In the genomic region with DNA sequence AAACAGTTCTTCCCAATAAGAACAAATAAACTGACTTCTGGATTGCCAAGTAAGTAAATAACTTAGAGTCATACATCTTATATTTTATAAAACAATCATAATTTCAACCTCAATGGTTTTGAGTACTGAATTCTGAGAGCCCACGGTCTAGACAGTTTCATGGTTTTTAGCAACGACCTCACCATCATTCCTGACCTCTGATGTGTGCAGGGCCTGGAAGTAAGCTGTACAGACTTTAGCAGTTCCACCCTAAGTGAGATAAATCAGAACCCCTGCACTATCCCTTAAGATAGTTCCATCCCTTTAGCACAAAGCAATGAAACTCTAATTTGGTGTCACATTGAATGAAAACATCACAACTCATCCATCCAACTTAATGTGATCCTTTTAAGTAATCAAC, we compare ENCODE assay signal across 26 cellular contexts.
"Had no signal": no experiment of that assay in that cellular context is flagged by ENCODE, and none has a peak within 500 bp of the region (broad histone marks: within the 10 kb centered on the region; RNA-seq: fewer than 3 reads in every experiment).

No MANE protein-coding gene starts in this region.

- H3K36me3 ChIP-seq: neural progenitor cell, uterus had no signal

- H3K4me3 Mint-ChIP-seq: activated CD4-positive, alpha-beta memory T cell treated with anti-CD3 and anti-CD28 coated beads for 36 hours; activated CD4-positive, alpha-beta T cell treated with anti-CD3 and anti-CD28 coated beads, Interleukin-2, amount 10 ng/mL, durations not matched to agents 24 days and 14 days; activated naive CD4-positive, alpha-beta T cell treated with anti-CD3 and anti-CD28 coated beads, Interleukin-2, amount 10 ng/mL, durations not matched to agents 7 days and 5 days; activated T-cell treated with anti-CD3 and anti-CD28 coated beads, Interleukin-2, amount 50 U/mL, for 24 hours; effector memory CD8-positive, alpha-beta T cell; immature natural killer cell; naive thymus-derived CD8-positive, alpha-beta T cell; neural progenitor cell; type B pancreatic cell had no signal

- H3K4me1 ChIP-seq: neural progenitor cell, parathyroid adenoma, psoas muscle, testis, uterus had no signal

- H3K36me3 Mint-ChIP-seq: activated CD4-positive, alpha-beta memory T cell treated with anti-CD3 and anti-CD28 coated beads for 36 hours; activated naive CD4-positive, alpha-beta T cell treated with anti-CD3 and anti-CD28 coated beads, Interleukin-2, amount 10 ng/mL, durations not matched to agents 7 days and 5 days; naive thymus-derived CD8-positive, alpha-beta T cell had no signal

- H3K27me3 ChIP-seq: heart left ventricle, neural progenitor cell, testis, uterus had no signal

- H3K4me3 ChIP-seq: coronary artery, heart left ventricle, left ventricle myocardium inferior, neural progenitor cell, psoas muscle, testis, uterus had no signal

- H3K4me1 Mint-ChIP-seq: activated CD4-positive, alpha-beta T cell treated with anti-CD3 and anti-CD28 coated beads, Interleukin-2, amount 10 ng/mL, durations not matched to agents 24 days and 14 days; activated naive CD4-positive, alpha-beta T cell treated with anti-CD3 and anti-CD28 coated beads, Interleukin-2, amount 10 ng/mL, durations not matched to agents 7 days and 5 days; immature natural killer cell; naive thymus-derived CD8-positive, alpha-beta T cell; neural progenitor cell had no signal

- H3K9me3 Mint-ChIP-seq: activated CD4-positive, alpha-beta T cell treated with anti-CD3 and anti-CD28 coated beads, Interleukin-2, amount 10 ng/mL, durations not matched to agents 24 days and 14 days; activated naive CD4-positive, alpha-beta T cell treated with anti-CD3 and anti-CD28 coated beads, Interleukin-2, amount 10 ng/mL, durations not matched to agents 7 days and 5 days; activated T-cell treated with anti-CD3 and anti-CD28 coated beads, Interleukin-2, amount 50 U/mL, for 24 hours; immature natural killer cell; neural progenitor cell; type B pancreatic cell had no signal

- H3K9me3 ChIP-seq: heart left ventricle, left ventricle myocardium inferior, psoas muscle, testis, uterus had no signal

- H3K27ac ChIP-seq: coronary artery, heart left ventricle, left ventricle myocardium inferior, neural progenitor cell, parathyroid adenoma, psoas muscle, testis, uterus had no signal

- H3K27me3 Mint-ChIP-seq: activated CD4-positive, alpha-beta memory T cell treated with anti-CD3 and anti-CD28 coated beads for 36 hours; activated CD4-positive, alpha-beta T cell treated with anti-CD3 and anti-CD28 coated beads, Interleukin-2, amount 10 ng/mL, durations not matched to agents 24 days and 14 days; activated naive CD4-positive, alpha-beta T cell treated with anti-CD3 and anti-CD28 coated beads, Interleukin-2, amount 10 ng/mL, durations not matched to agents 7 days and 5 days; activated T-cell treated with anti-CD3 and anti-CD28 coated beads, Interleukin-2, amount 50 U/mL, for 24 hours; effector memory CD8-positive, alpha-beta T cell; type B pancreatic cell had no signal

- ATAC-seq: effector memory CD8-positive, alpha-beta T cell; naive thymus-derived CD8-positive, alpha-beta T cell; psoas muscle; stimulated activated naive CD8-positive, alpha-beta T cell treated with anti-CD3 and anti-CD28 coated beads, Interleukin-15, Interleukin-2, amounts not matched to agents 100 U/mL and 50 U/mL, for 24 hours had no signal

- H3K27ac Mint-ChIP-seq: activated CD4-positive, alpha-beta memory T cell treated with anti-CD3 and anti-CD28 coated beads for 36 hours; activated CD4-positive, alpha-beta T cell treated with anti-CD3 and anti-CD28 coated beads, Interleukin-2, amount 10 ng/mL, durations not matched to agents 24 days and 14 days; activated naive CD4-positive, alpha-beta T cell treated with anti-CD3 and anti-CD28 coated beads, Interleukin-2, amount 10 ng/mL, durations not matched to agents 7 days and 5 days; activated T-cell treated with anti-CD3 and anti-CD28 coated beads, Interleukin-2, amount 50 U/mL, for 24 hours; effector memory CD8-positive, alpha-beta T cell; immature natural killer cell; naive thymus-derived CD8-positive, alpha-beta T cell; neural progenitor cell; type B pancreatic cell had no signal

- DNase-seq: activated CD4-positive, alpha-beta memory T cell treated with anti-CD3 and anti-CD28 coated beads for 36 hours; activated CD4-positive, alpha-beta T cell treated with anti-CD3 and anti-CD28 coated beads, Interleukin-2, amount 10 ng/mL, durations not matched to agents 24 days and 14 days; activated CD4-positive, CD25-positive, alpha-beta regulatory T cell treated with anti-CD3 and anti-CD28 coated beads, Interleukin-2, amount 50 U/mL, for 72 hours; activated CD8-positive, alpha-beta memory T cell treated with anti-CD3 and anti-CD28 coated beads, Interleukin-2, amount 50 U/mL, for 4 hours; activated gamma-delta T cell; activated naive CD4-positive, alpha-beta T cell treated with anti-CD3 and anti-CD28 coated beads, Interleukin-2, amount 10 ng/mL, durations not matched to agents 7 days and 5 days; activated T-cell treated with anti-CD3 and anti-CD28 coated beads, Interleukin-2, amount 50 U/mL, for 24 hours; amniotic stem cell; effector memory CD8-positive, alpha-beta T cell; erythroblast; heart left ventricle; hypothalamus; immature natural killer cell; left ventricle myocardium inferior; naive thymus-derived CD8-positive, alpha-beta T cell; occipital lobe; psoas muscle; stimulated activated CD4-positive, alpha-beta T cell treated with anti-CD3 and anti-CD28 coated beads, Interleukin-2, amount 100 ng/mL, for 48 hours; stimulated activated naive CD8-positive, alpha-beta T cell treated with anti-CD3 and anti-CD28 coated beads, Interleukin-15, Interleukin-2, amounts not matched to agents 100 U/mL and 50 U/mL, for 24 hours; T-helper 2 cell; testis; uterus had no signal
